ENCODE assay signal across 27 cellular contexts in genomic region chr1:109786107-109786470, GRCh38. TPM values are rescaled to one million over a fixed set of nuclear protein-coding genes. Genes with fewer than 3 reads are reported as not detected.
DNase-seq lines count a peak whose midpoint lies in the region; ATAC-seq and TF ChIP-seq lines count a peak whose summit lies in the region.
"Had no signal": no experiment of that assay in that cellular context is flagged by ENCODE, and none has a peak within 500 bp of the region (broad histone marks: within the 10 kb centered on the region; RNA-seq: fewer than 3 reads in every experiment).

No MANE protein-coding gene starts in this region.

- H3K4me1 ChIP-seq in endodermal cell (ENCODE audit: control insufficient read depth, insufficient read depth, low read length) = peaks cover 15% of the 10 kb centered on the region
- peaks cover 0 to 46% (median 13%) of the 10 kb centered on the region in 4 donors for H3K4me1 ChIP-seq in tibial nerve
- H3K4me1 ChIP-seq in vagina = peaks cover 37% of the 10 kb centered on the region

- no peak overlapping the region for H3K27ac ChIP-seq in endodermal cell (ENCODE audit: low read depth, low read length)
- no peak overlapping the region for H3K27ac ChIP-seq in tibial nerve
- H3K27ac ChIP-seq in vagina = no peak overlapping the region
- H3K27ac ChIP-seq: 22Rv1, GM23248, thoracic aorta had no signal

- ATAC-seq in sciatic nerve = no peak
- ATAC-seq: activated naive CD4-positive, alpha-beta T cell treated with anti-CD3 and anti-CD28 coated beads, Interleukin-2, amount 50 U/mL, for 72 hours; naive thymus-derived CD4-positive, alpha-beta T cell; stimulated activated naive B cell treated with anti-CD40 and anti-IgM and Interleukin-4, amounts not matched to agents 10 μg/mL and 1 μg/mL and 100 μg/mL, for 72 hours; WTC11 had no signal

- no TSS peak for BruUV-seq in Calu3 (replicated peaks; lab: Mats Ljungman, UMichigan)

- H3K36me3 ChIP-seq in endodermal cell (ENCODE audit: control insufficient read depth, insufficient read depth, low read length) = no peaks in the 10 kb centered on the region
- H3K36me3 ChIP-seq in tibial nerve = no peaks in the 10 kb centered on the region
- no peaks in the 10 kb centered on the region for H3K36me3 ChIP-seq in vagina
- H3K36me3 ChIP-seq: thoracic aorta had no signal

- H3K9me3 ChIP-seq in endodermal cell (ENCODE audit: control insufficient read depth, low read length) (peaks cover 2% of the 10 kb centered on the region), tibial nerve (no peaks in the 10 kb centered on the region), vagina (no peaks in the 10 kb centered on the region)
- H3K9me3 ChIP-seq: thoracic aorta had no signal

- H3K9ac ChIP-seq in endodermal cell (ENCODE audit: extremely low read depth, low read length, poor library complexity, severe bottlenecking) = no peak overlapping the region
- H3K9ac ChIP-seq: GM23248 had no signal

- CTCF ChIA-PET in Calu3 (lab: Charles Lee) = interaction anchor here (1.0 to 2.1 kb wide), 2 partner anchors 9 to 198 kb away, joined by 3 to 10 read pairs; partner anchors contain the start of gene AHCYL1

- 90% methylated on average over 5 of the region's 5 CpGs; no CpG with 5 or more reads in 1 of the 2 experiments for WGBS in endodermal cell (ENCODE audit: insufficient coverage in 1 of 2, insufficient read length in 1 of 2), 2 experiments
- 64 to 72% methylated on average over 5 of the region's 5 CpGs for WGBS in tibial nerve, 2 donors

- H3K27me3 ChIP-seq in endodermal cell (ENCODE audit: control insufficient read depth, insufficient read depth, low read length, poor library complexity, severe bottlenecking) (no peaks in the 10 kb centered on the region), tibial nerve (no peaks in the 10 kb centered on the region), vagina (no peaks in the 10 kb centered on the region)
- H3K27me3 ChIP-seq: dorsolateral prefrontal cortex had no signal

- peaks cover 50% of the 10 kb centered on the region for H3K4me1 Mint-ChIP-seq in Calu3 (ENCODE audit: low read depth, unreplicated experiment)
- peaks cover 20% of the 10 kb centered on the region for H3K4me1 Mint-ChIP-seq in endodermal cell

- H3K4me3 ChIP-seq in endodermal cell (ENCODE audit: low read length) = no peak overlapping the region
- H3K4me3 ChIP-seq in tibial nerve = no peak overlapping the region
- H3K4me3 ChIP-seq in vagina = no peak overlapping the region
- H3K4me3 ChIP-seq: dorsolateral prefrontal cortex, GM23248, thoracic aorta had no signal

- H3K36me3 Mint-ChIP-seq in Calu3 (ENCODE audit: insufficient read depth, unreplicated experiment) (no peaks in the 10 kb centered on the region), endodermal cell (ENCODE audit: low read depth) (no peaks in the 10 kb centered on the region)
- H3K36me3 Mint-ChIP-seq: activated naive CD4-positive, alpha-beta T cell treated with anti-CD3 and anti-CD28 coated beads, Interleukin-2, amount 50 U/mL, for 72 hours; CD8-positive, alpha-beta memory T cell; stimulated activated naive B cell treated with anti-CD40 and anti-IgM and Interleukin-4, amounts not matched to agents 10 μg/mL and 1 μg/mL and 100 μg/mL, for 72 hours had no signal

- no peak for TF ChIP-seq EP300 in tibial nerve (IDR thresholded peaks at IDR 0.05)

- TF ChIP-seq CTCF in Calu3 (IDR thresholded peaks at IDR 0.05; ENCODE audit: unreplicated experiment) = no peak
- TF ChIP-seq CTCF in endodermal cell (conservative IDR thresholded peaks at IDR 0.05) = no peak
- TF ChIP-seq CTCF in tibial nerve (IDR thresholded peaks at IDR 0.05) = no peak
- no peak for TF ChIP-seq CTCF in vagina (IDR thresholded peaks at IDR 0.05)

- intact Hi-C loops in Calu3 (cut with micrococcal nuclease; ENCODE audit: unreplicated experiment) (loop anchor here (10.0 kb wide), 1 partner anchor 129 kb away; the partner anchor contains the start of gene CSF1), sciatic nerve (cut with DNase I) (no loop called here), vagina (cut with DNase I) (no loop called here)

- H3K9me3 Mint-ChIP-seq in Calu3 (ENCODE audit: low read depth, unreplicated experiment) (no peaks in the 10 kb centered on the region), endodermal cell (no peaks in the 10 kb centered on the region)
- H3K9me3 Mint-ChIP-seq: activated naive CD4-positive, alpha-beta T cell treated with anti-CD3 and anti-CD28 coated beads, Interleukin-2, amount 50 U/mL, for 72 hours; CD8-positive, alpha-beta memory T cell; central memory CD8-positive, alpha-beta T cell; stimulated activated naive B cell treated with anti-CD40 and anti-IgM and Interleukin-4, amounts not matched to agents 10 μg/mL and 1 μg/mL and 100 μg/mL, for 72 hours had no signal

- TF ChIP-seq POLR2A in tibial nerve (IDR thresholded peaks at IDR 0.05) (no peak), vagina (IDR thresholded peaks at IDR 0.05) (no peak)

- H3K27ac Mint-ChIP-seq in Calu3 (ENCODE audit: unreplicated experiment) (peak overlapping the region; percentile 42), endodermal cell (no peak overlapping the region)
- H3K27ac Mint-ChIP-seq: WTC11 had no signal

- H3K27me3 Mint-ChIP-seq in Calu3 (ENCODE audit: unreplicated experiment) = no peaks in the 10 kb centered on the region
- H3K27me3 Mint-ChIP-seq in endodermal cell (ENCODE audit: insufficient read depth) = peaks cover 17% of the 10 kb centered on the region
- H3K27me3 Mint-ChIP-seq: central memory CD8-positive, alpha-beta T cell; naive thymus-derived CD4-positive, alpha-beta T cell; stimulated activated naive B cell treated with anti-CD40 and anti-IgM and Interleukin-4, amounts not matched to agents 10 μg/mL and 1 μg/mL and 100 μg/mL, for 72 hours had no signal

- DNase-seq in activated CD4-positive, CD25-positive, alpha-beta regulatory T cell treated with anti-CD3 and anti-CD28 coated beads, Interleukin-2, amount 50 U/mL, for 72 hours = peak; percentile 7
- DNase-seq in activated CD4-positive, CD25-positive, alpha-beta regulatory T cell (lab: John Stamatoyannopoulos, UW) = no peak
- DNase-seq in Calu3 = no peak
- peak; percentile 17 for DNase-seq in endodermal cell
- peak; percentile 19 for DNase-seq in sciatic nerve (ENCODE audit: low spot score)
- DNase-seq in tibial nerve (ENCODE audit: low spot score in 2 of 2) = no peak
- no peak for DNase-seq in NOMO-1 treated with dmso at 0.1 percent for 144 hours (lab: John Stamatoyannopoulos, UW; ENCODE audit: unreplicated experiment)
- no peak for DNase-seq in vagina (ENCODE audit: extremely low spot score in 2 of 2)
- DNase-seq: KBM-7; mesendoderm; naive thymus-derived CD4-positive, alpha-beta T cell; NCI-H1417 treated with DMSO at 0.1 percent for 48 hours; NCI-H2081 treated with DMSO at 0.1 percent for 48 hours; SIG-M5; stimulated activated CD4-positive, alpha-beta T cell treated with anti-CD3 and anti-CD28 coated beads, Interleukin-12 subunit alpha, Interleukin-12 subunit beta, amount 100 ng/mL, for 4 hours; stimulated activated CD4-positive, alpha-beta T cell treated with anti-CD3 and anti-CD28 coated beads, Interleukin-4, amount 100 ng/mL, for 24 hours; stimulated activated naive B cell treated with anti-CD40 and anti-IgM and Interleukin-4, amounts not matched to agents 10 μg/mL and 1 μg/mL and 100 μg/mL, for 72 hours had no signal

- H3K4me3 Mint-ChIP-seq in Calu3 (ENCODE audit: low read depth, unreplicated experiment) (no peak overlapping the region), endodermal cell (no peak overlapping the region)
- H3K4me3 Mint-ChIP-seq: CD8-positive, alpha-beta memory T cell; central memory CD8-positive, alpha-beta T cell; stimulated activated naive B cell treated with anti-CD40 and anti-IgM and Interleukin-4, amounts not matched to agents 10 μg/mL and 1 μg/mL and 100 μg/mL, for 72 hours; WTC11 had no signal

RNA-seq across cellular contexts. Expression of gene EPS8L3, which starts 22.4 kb away (rescaled TPM):
- total RNA-seq in Calu3 (2022) (46.6 and 68.6 TPM in 2 replicates), endodermal cell (not detected), sciatic nerve (not detected), tibial nerve (not detected), vagina (not detected)
- not detected for polyA plus RNA-seq in endodermal cell (2013, experiment 1 of 2)
- polyA plus RNA-seq in endodermal cell (2013, experiment 2 of 2) = not detected
- total RNA-seq: activated naive CD4-positive, alpha-beta T cell treated with anti-CD3 and anti-CD28 coated beads, Interleukin-2, amount 50 U/mL, for 72 hours; CD8-positive, alpha-beta memory T cell; endothelial cell of umbilical vein; GM23248; naive thymus-derived CD4-positive, alpha-beta T cell; osteocyte had no signal
- polyA plus RNA-seq: CD8-positive, alpha-beta memory T cell; endothelial cell of umbilical vein; GM23248; naive thymus-derived CD4-positive, alpha-beta T cell had no signal

RNA-seq across cellular contexts. Expression of gene GSTM3, which starts 45.3 kb away (rescaled TPM):
- 67.9 and 73.7 TPM in 2 replicates for total RNA-seq in Calu3 (2022)
- total RNA-seq in endodermal cell = 10 to 100 TPM in 1 of 2 donors, 1 to 10 TPM in 1; 5.5 to 10.3 TPM
- polyA plus RNA-seq in endodermal cell (2013, experiment 1 of 2) = 43.1 TPM
- 43.6 TPM for polyA plus RNA-seq in endodermal cell (2013, experiment 2 of 2)
- 104 TPM for total RNA-seq in sciatic nerve
- total RNA-seq in tibial nerve = 100 to 1,000 TPM in 1 of 4 donors, 10 to 100 TPM in 3; 37.2 to 134 (median 79.7) TPM
- total RNA-seq in vagina = 199 TPM

Comparison
In these comparisons a context has a peak if more than half of its experiments do, and no peak if none do; other contexts are left out.
1. DNase-seq: peak in activated CD4-positive, CD25-positive, alpha-beta regulatory T cell treated with anti-CD3 and anti-CD28 coated beads, Interleukin-2, amount 50 U/mL, for 72 hours (single experiment), endodermal cell (single experiment) and sciatic nerve (single experiment); none in activated CD4-positive, CD25-positive, alpha-beta regulatory T cell (0 of 4), Calu3 (single experiment), tibial nerve (0 of 2), NOMO-1 treated with dmso at 0.1 percent for 144 hours (single experiment) and vagina (0 of 2).
2. RNA of gene EPS8L3, which starts 22.4 kb away (total RNA-seq): 46.6 to 68.6 TPM in Calu3; not detected in endodermal cell, not detected in sciatic nerve (single experiment), not detected in tibial nerve and not detected in vagina (single experiment); every median in the first group is over 10 times any median in the second.